In genomic region chr2:120793682-120794403, GRCh38 we compare ENCODE assay signal across 16 cellular contexts. TPM values are rescaled to one million over a fixed set of nuclear protein-coding genes. Genes with fewer than 3 reads are reported as not detected.
A peak's percentile ranks its signal among the peaks of the same experiment; 100 is the strongest.
DNase-seq lines count a peak whose midpoint lies in the region; ATAC-seq, FAIRE-seq and TF ChIP-seq lines count a peak whose summit lies in the region.
"Had no signal": no experiment of that assay in that cellular context is flagged by ENCODE, and none has a peak within 500 bp of the region (broad histone marks: within the 10 kb centered on the region; RNA-seq: fewer than 3 reads in every experiment).

No MANE protein-coding gene starts in this region.

- H3K27ac Mint-ChIP-seq in Calu3 (ENCODE audit: unreplicated experiment): no peak overlapping the region
- H3K27ac Mint-ChIP-seq: activated naive CD8-positive, alpha-beta T cell had no signal

- POLR2A ChIA-PET in K562 (lab: Yijun Ruan, JAX): interaction anchor here (0.9 kb wide), 1 partner anchor 9 kb away, joined by 4 read pairs; no protein-coding TSS in a partner anchor

- peaks cover 24% of the 10 kb centered on the region for H3K4me1 Mint-ChIP-seq in Calu3 (ENCODE audit: low read depth, unreplicated experiment)

- WGBS in K562 (ENCODE audit: insufficient coverage, low coverage, missing lambda C conversion rate): 2% methylated on average over 10 of the region's 10 CpGs
- WGBS in tibial nerve, 2 donors: 75% methylated on average over 10 of the region's 10 CpGs

- H3K27ac ChIP-seq in BLaER1 (no peak overlapping the region), K562 (ENCODE audit: extremely low read depth, low read depth, low read length) (no peak overlapping the region), tibial nerve (peak overlapping the region in 1 of 4 donors; percentile 20)
- H3K27ac ChIP-seq: epithelial cell of prostate, pancreas, upper lobe of left lung had no signal

- ATAC-seq in K562 (no peak), HG02970 (IDR thresholded peaks at IDR 0.05; ENCODE audit: low FRiP score, unreplicated experiment) (no peak), GM19397 (IDR thresholded peaks at IDR 0.05; ENCODE audit: unreplicated experiment) (no peak)
- ATAC-seq: activated CD4-positive, CD25-positive, alpha-beta regulatory T cell treated with anti-CD3 and anti-CD28 coated beads, Interleukin-2, amount 50 U/mL, for 24 hours; pancreas had no signal

- H3K4me3 Mint-ChIP-seq in Calu3 (ENCODE audit: low read depth, unreplicated experiment): no peak overlapping the region
- H3K4me3 Mint-ChIP-seq: activated naive CD8-positive, alpha-beta T cell had no signal

- H3K4me2 ChIP-seq in BLaER1: peak overlapping the region; percentile 34; the same call in 1 of the 2 replicates
- H3K4me2 ChIP-seq in K562 (ENCODE audit: insufficient read depth, low read length): no peak overlapping the region

- H3K4me1 ChIP-seq in BLaER1 (peaks cover 22% of the 10 kb centered on the region), K562 (replicated peaks in 1 of 2; ENCODE audit: control insufficient read depth in 2 of 2, insufficient read depth in 2 of 2, low read length in 2 of 2) (no peaks in the 10 kb centered on the region; a peak in 1 of 5 replicates), iPS-15b (ENCODE audit: control insufficient read depth, insufficient read depth, low read length) (peaks cover 17% of the 10 kb centered on the region), tibial nerve (peaks cover 0 to 21% (median 0%) of the 10 kb centered on the region in 4 donors)
- H3K4me1 ChIP-seq: pancreas, upper lobe of left lung had no signal

- H3K27me3 Mint-ChIP-seq in Calu3 (ENCODE audit: unreplicated experiment): no peaks in the 10 kb centered on the region
- H3K27me3 Mint-ChIP-seq: activated naive CD8-positive, alpha-beta T cell had no signal

- TF ChIP-seq CTCF in K562 (IDR thresholded peaks at IDR 0.05 in 2 of 3, conservative IDR thresholded peaks at IDR 0.05 in 1 of 3; ENCODE audit: insufficient read depth in 2 of 3, low read depth in 1 of 3, low read length in 3 of 3) (no peak), Calu3 (IDR thresholded peaks at IDR 0.05; ENCODE audit: unreplicated experiment) (no peak), tibial nerve (IDR thresholded peaks at IDR 0.05) (no peak)

- no peaks in the 10 kb centered on the region for H3K79me2 ChIP-seq in K562 (ENCODE audit: control insufficient read depth, insufficient read depth, low read length)

- TF ChIP-seq RAD21 in K562 (CRISPR knock-in tag; conservative IDR thresholded peaks at IDR 0.05 in 1 of 2, IDR thresholded peaks at IDR 0.05 in 1 of 2): no peak

- no peak overlapping the region for H3K9ac ChIP-seq in BLaER1
- no peak overlapping the region for H3K9ac ChIP-seq in K562 (ENCODE audit: insufficient read depth in 1 of 2, low read depth in 2 of 2, low read length in 2 of 2)
- H3K9ac ChIP-seq in iPS-15b (ENCODE audit: low read depth, low read length): peak overlapping the region; percentile 8

- DNase-seq in NCI-H1694 (lab: John Stamatoyannopoulos, UW) (peak; percentile 25), K562 (ENCODE audit: extremely low read depth in 1 of 4, low spot score in 3 of 4) (no peak), Calu3 (no peak), tibial nerve (ENCODE audit: low spot score in 2 of 2) (no peak)
- DNase-seq: DMS79 treated with DMSO at 0.1 percent for 48 hours, NCI-H2081, pancreas, SW 1271, upper lobe of left lung had no signal

- TF ChIP-seq EP300 in K562 (IDR thresholded peaks at IDR 0.05; ENCODE audit: low read length) (no peak), tibial nerve (IDR thresholded peaks at IDR 0.05) (no peak)

- FAIRE-seq in K562 (lab: Jason Lieb, UNC): no peak
- FAIRE-seq: pancreas had no signal

- H3K36me3 Mint-ChIP-seq in Calu3 (ENCODE audit: insufficient read depth, unreplicated experiment): no peaks in the 10 kb centered on the region
- H3K36me3 Mint-ChIP-seq: activated naive CD8-positive, alpha-beta T cell had no signal

- no peaks in the 10 kb centered on the region for H3K9me1 ChIP-seq in K562 (ENCODE audit: control insufficient read depth, insufficient read depth, low read length)

- no peaks in the 10 kb centered on the region for H3K9me3 Mint-ChIP-seq in Calu3 (ENCODE audit: low read depth, unreplicated experiment)

- BruUV-seq in K562 (replicated peaks; lab: Mats Ljungman, UMichigan) (no TSS peak), Calu3 (replicated peaks; lab: Mats Ljungman, UMichigan) (no TSS peak)

- intact Hi-C loops in K562 (cut with micrococcal nuclease): no loop called here
- intact Hi-C loops in Calu3 (cut with micrococcal nuclease; ENCODE audit: unreplicated experiment): no loop called here

- no peak for TF ChIP-seq POLR2A in K562 (conservative IDR thresholded peaks at IDR 0.05)
- no peak for TF ChIP-seq POLR2A in tibial nerve (IDR thresholded peaks at IDR 0.05)

- CTCF ChIA-PET in K562 (lab: Yijun Ruan, JAX; ENCODE audit: low intra/inter-chr PET ratio) (no interaction called here), Calu3 (lab: Charles Lee) (no interaction called here)

- in situ Hi-C loops in K562 (cut with MboI): no loop called here

- H3K9me3 ChIP-seq in BLaER1: no peaks in the 10 kb centered on the region
- H3K9me3 ChIP-seq in K562 (replicated peaks; ENCODE audit: control insufficient read depth, insufficient read depth, low read depth, low read length): no peaks in the 10 kb centered on the region
- H3K9me3 ChIP-seq in iPS-15b (ENCODE audit: control insufficient read depth, insufficient read depth, low read length): no peaks in the 10 kb centered on the region
- H3K9me3 ChIP-seq in tibial nerve: no peaks in the 10 kb centered on the region
- H3K9me3 ChIP-seq: pancreas, upper lobe of left lung had no signal

- H3K4me3 ChIP-seq in BLaER1 (no peak overlapping the region), K562 (no peak overlapping the region), iPS-15b (ENCODE audit: low read depth, low read length) (no peak overlapping the region), tibial nerve (no peak overlapping the region)
- H3K4me3 ChIP-seq: pancreas, upper lobe of left lung had no signal

- H4K20me1 ChIP-seq in BLaER1 (no peaks in the 10 kb centered on the region), K562 (replicated peaks; ENCODE audit: control insufficient read depth, insufficient read depth, low read length) (peaks cover 6% of the 10 kb centered on the region; the same call in 1 of the 2 replicates)

- H2AFZ ChIP-seq in K562 (ENCODE audit: low read depth, low read length): no peak overlapping the region

- H3K36me3 ChIP-seq in BLaER1: no peaks in the 10 kb centered on the region
- no peaks in the 10 kb centered on the region for H3K36me3 ChIP-seq in K562 (ENCODE audit: control insufficient read depth, insufficient read depth, low read length)
- H3K36me3 ChIP-seq in iPS-15b (ENCODE audit: control insufficient read depth, insufficient read depth, low read length): peaks cover 7% of the 10 kb centered on the region
- no peaks in the 10 kb centered on the region for H3K36me3 ChIP-seq in tibial nerve
- H3K36me3 ChIP-seq: pancreas, upper lobe of left lung had no signal

- H3K27me3 ChIP-seq in BLaER1 (no peaks in the 10 kb centered on the region), K562 (ENCODE audit: control insufficient read depth in 2 of 2, insufficient read depth in 2 of 2, low read length in 2 of 2) (peaks cover 25 to 89% of the 10 kb centered on the region in 2 experiments; a peak in 4 of 5 replicates), iPS-15b (ENCODE audit: control insufficient read depth, insufficient read depth, low read length) (no peaks in the 10 kb centered on the region), tibial nerve (no peaks in the 10 kb centered on the region)
- H3K27me3 ChIP-seq: pancreas, upper lobe of left lung had no signal

TF ChIP-seq in K562, 482 proteins besides CTCF, POLR2A, EP300 and RAD21:
- TF ChIP-seq ZNF707 (CRISPR knock-in tag; conservative IDR thresholded peaks at IDR 0.05): no peak
- peak; percentile 13 for TF ChIP-seq ZFP36 (IDR thresholded peaks at IDR 0.05; ENCODE audit: low read depth, low read length, partially characterized antibody)

RNA-seq across cellular contexts. Expression of gene GLI2, which starts 58.2 kb away (rescaled TPM):
- total RNA-seq in K562 (2011; cell fraction: chromatin; rRNA removed; ENCODE audit: low replicate concordance): not detected in 2 replicates
- total RNA-seq in K562 (2011; cell fraction: nucleolus; rRNA removed): not detected in 2 replicates
- total RNA-seq in K562 (2011; cell fraction: nucleoplasm; rRNA removed): not detected in 2 replicates
- not detected in 2 replicates for total RNA-seq in K562 (2014; rRNA removed)
- not detected in 2 replicates for total RNA-seq in K562 (2014; rRNA removed; fragmentation: Illumina TruSeq; extraction: Trizol)
- total RNA-seq in K562 (2015; rRNA removed; fragmentation: Illumina TruSeq; extraction: Trizol): not detected in 2 replicates
- 0.24 TPM in 1 of 2 replicates, not detected in the other for total RNA-seq in K562 (2021)
- polyA plus RNA-seq in K562 (2011; rRNA removed): not detected in 2 replicates
- not detected in 2 replicates for polyA plus RNA-seq in K562 (2011; cell fraction: cytosol; rRNA removed)
- not detected in 2 replicates for polyA plus RNA-seq in K562 (2011; cell fraction: nucleus; rRNA removed)
- 0.06 TPM in 1 of 2 replicates, not detected in the other for polyA plus RNA-seq in K562 (2012)
- not detected in 2 replicates for polyA plus RNA-seq in K562 (2014; fragmentation: Illumina TruSeq; extraction: Trizol)
- polyA plus RNA-seq in K562 (2014; fragmentation: Nextera tagmentation; extraction: Ambion mirVana): not detected
- polyA plus RNA-seq in K562 (2014; rRNA removed): not detected in 2 replicates
- not detected in 2 replicates for polyA minus RNA-seq in K562 (2011; rRNA and poly(A)+ RNA removed)
- not detected in 2 replicates for polyA minus RNA-seq in K562 (2011; cell fraction: cytosol; rRNA and poly(A)+ RNA removed)
- polyA minus RNA-seq in K562 (2011; cell fraction: nucleus; rRNA and poly(A)+ RNA removed): not detected in 2 replicates
- total RNA-seq in Calu3 (2022): 1.4 and 1.6 TPM in 2 replicates
- 10 to 100 TPM in 1 of 4 donors, 1 to 10 TPM in 3; 7.5 to 14.9 (median 8.7) TPM for total RNA-seq in tibial nerve
